In the genomic region with DNA sequence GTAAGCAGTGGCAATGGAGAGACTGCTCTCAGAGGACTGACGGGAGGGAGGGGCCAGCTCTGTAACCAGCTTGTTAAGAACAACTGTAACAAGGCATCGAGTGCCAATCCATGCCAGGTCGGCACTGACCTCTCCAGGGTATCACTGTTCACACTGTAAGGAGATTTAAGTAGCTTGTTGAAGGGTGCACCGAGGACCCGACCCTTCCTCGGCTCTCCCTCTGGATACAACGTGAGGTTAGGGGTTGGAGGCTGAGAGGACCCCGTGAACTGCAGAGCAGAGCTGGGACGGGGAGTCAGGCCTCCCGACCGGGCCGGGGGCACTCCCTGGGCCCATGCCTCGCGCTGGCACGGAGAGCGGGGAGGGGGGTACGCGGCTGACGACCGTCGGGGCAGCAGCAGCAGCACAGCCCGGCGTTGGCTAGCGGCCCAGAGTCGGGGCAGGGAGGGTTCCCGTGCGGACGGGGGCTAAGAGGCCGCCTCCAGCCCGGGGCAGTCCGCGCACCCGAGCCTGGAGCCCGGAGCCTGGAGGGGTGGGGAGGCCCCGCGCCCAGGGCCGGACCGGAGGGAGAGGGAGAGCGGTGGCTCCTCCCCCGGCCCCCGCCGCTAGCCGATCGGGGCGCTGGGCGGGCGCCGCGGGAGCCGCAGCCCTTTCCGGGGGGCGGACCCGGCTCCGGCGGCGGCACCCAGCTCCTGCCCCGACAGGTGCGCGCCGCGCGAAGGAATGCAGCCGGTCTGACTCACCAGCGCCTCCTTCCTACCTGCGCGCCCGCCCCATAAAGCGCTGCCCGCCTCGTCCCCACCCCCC, we compare ENCODE assay signal across 8 cellular contexts. TPM values are rescaled to one million over a fixed set of nuclear protein-coding genes. Genes with fewer than 3 reads are reported as not detected.
DNase-seq lines count a peak whose midpoint lies in the region; ATAC-seq and TF ChIP-seq lines count a peak whose summit lies in the region.

A gene (plus strand): TSS at position 804 of the 807 bp plus-strand sequence. CDS start 3,245 bp downstream, outside the sequence.

- TF ChIP-seq EP300 in upper lobe of left lung (IDR thresholded peaks at IDR 0.05): no peak

- peak; percentile 88 for DNase-seq in GM13977 (ENCODE audit: low spot score)
- DNase-seq in activated gamma-delta T cell (lab: John Stamatoyannopoulos, UW): peak; percentile 56
- peak; percentile 6 to 49 for DNase-seq in cardiac muscle cell (ENCODE audit: low read depth in 1 of 2, low spot score in 1 of 2)
- peak; percentile 87 for DNase-seq in prostate gland (ENCODE audit: low spot score)
- peak; percentile 88 to 94 for DNase-seq in upper lobe of left lung
- DNase-seq in NOMO-1 treated with dmso at 0.1 percent for 144 hours (lab: John Stamatoyannopoulos, UW; ENCODE audit: unreplicated experiment): no peak

- 3% methylated on average over 16 of the region's 70 CpGs for WGBS in prostate gland
- WGBS in upper lobe of left lung, 2 donors: 6 to 10% methylated on average over 11 to 29 of the region's 70 CpGs

- no peaks in the 10 kb centered on the region for H3K9me2 ChIP-seq in OCI-LY1 (ENCODE audit: low read depth, low read length)

- H3K27ac ChIP-seq in OCI-LY1 (ENCODE audit: low read depth, low read length, poor library complexity, severe bottlenecking) (no peak within 1 kb of the TSS), cardiac muscle cell (no peak within 1 kb of the TSS), prostate gland (peak within 1 kb of the TSS; percentile 73 to 82), upper lobe of left lung (peak within 1 kb of the TSS; percentile 69 to 85 (median 76))

- H3K27me3 ChIP-seq in OCI-LY1 (ENCODE audit: insufficient read depth, low read length) (peaks cover 9% of the 10 kb centered on the region; the same call in 1 of the 2 replicates), cardiac muscle cell (peaks cover 66% of the 10 kb centered on the region), prostate gland (replicated peaks; ENCODE audit: insufficient read depth) (no peaks in the 10 kb centered on the region), upper lobe of left lung (peaks cover 0 to 12% (median 5%) of the 10 kb centered on the region in 4 donors)

- TF ChIP-seq CTCF in GM13977 (IDR thresholded peaks at IDR 0.05; ENCODE audit: extremely low read depth, insufficient read depth, missing control alignments) (no peak), OCI-LY1 (IDR thresholded peaks at IDR 0.05; ENCODE audit: low read length) (no peak), cardiac muscle cell (IDR thresholded peaks at IDR 0.05; ENCODE audit: low read depth, low read length) (no peak), prostate gland (IDR thresholded peaks at IDR 0.05) (peak in 1 of 4 experiments; percentile 42), upper lobe of left lung (IDR thresholded peaks at IDR 0.05) (peak in 1 of 6 experiments; percentile 25)

- in situ Hi-C loops in GM13977 (cut with MboI; ENCODE audit: low pct_unique_long_range_greater_than_20kb, low sequenced_read_pairs, unreplicated experiment): no loop called here

- H3K9ac ChIP-seq in OCI-LY1 (ENCODE audit: low read length): peak within 1 kb of the TSS; percentile 54

- H3K4me1 ChIP-seq in OCI-LY1 (ENCODE audit: insufficient read depth, low read length, severe bottlenecking) (peaks cover 5% of the 10 kb centered on the region), cardiac muscle cell (ENCODE audit: low read depth) (no peaks in the 10 kb centered on the region), prostate gland (replicated peaks) (peaks cover 2% of the 10 kb centered on the region), upper lobe of left lung (peaks cover 20 to 44% (median 26%) of the 10 kb centered on the region in 4 donors)

- H3K4me3 ChIP-seq in OCI-LY1 (ENCODE audit: low read depth, low read length, poor library complexity, severe bottlenecking): peak within 1 kb of the TSS; percentile 62
- peak within 1 kb of the TSS; percentile 23 for H3K4me3 ChIP-seq in cardiac muscle cell
- H3K4me3 ChIP-seq in prostate gland: peak within 1 kb of the TSS; percentile 34 to 53
- peak within 1 kb of the TSS; percentile 6 to 58 (median 52) for H3K4me3 ChIP-seq in upper lobe of left lung

- no peaks in the 10 kb centered on the region for H3K79me2 ChIP-seq in OCI-LY1 (ENCODE audit: insufficient read depth, low read length)

- no peaks in the 10 kb centered on the region for H4K20me1 ChIP-seq in OCI-LY1 (ENCODE audit: insufficient read depth, low read length)

- intact Hi-C loops in prostate gland (cut with DNase I): no loop called here

- TF ChIP-seq POLR2A in prostate gland (IDR thresholded peaks at IDR 0.05) (peak; percentile 41), upper lobe of left lung (IDR thresholded peaks at IDR 0.05) (peak in 3 of 4 donors; percentile 37 to 49 (median 39))

- ATAC-seq in upper lobe of left lung (ENCODE audit: low FRiP score in 2 of 2): peak; percentile 73 to 74
- ATAC-seq in HG02981 (IDR thresholded peaks at IDR 0.05; ENCODE audit: unreplicated experiment): no peak

- no peaks in the 10 kb centered on the region for H3K9me3 ChIP-seq in OCI-LY1 (ENCODE audit: low read length)
- no peaks in the 10 kb centered on the region for H3K9me3 ChIP-seq in cardiac muscle cell (ENCODE audit: low read depth)
- H3K9me3 ChIP-seq in prostate gland: no peaks in the 10 kb centered on the region
- H3K9me3 ChIP-seq in upper lobe of left lung: no peaks in the 10 kb centered on the region

- H3K36me3 ChIP-seq in OCI-LY1 (ENCODE audit: insufficient read depth, low read length) (no peaks in the 10 kb centered on the region), cardiac muscle cell (no peaks in the 10 kb centered on the region), prostate gland (no peaks in the 10 kb centered on the region), upper lobe of left lung (peaks cover 0 to 6% (median 0%) of the 10 kb centered on the region in 4 donors)

- H2AFZ ChIP-seq in OCI-LY1 (ENCODE audit: low read length): no peak within 1 kb of the TSS

- H3K4me2 ChIP-seq in OCI-LY1 (ENCODE audit: low read length): peak within 1 kb of the TSS; percentile 80

- H3F3A ChIP-seq in OCI-LY1 (ENCODE audit: insufficient read depth, low read length): no peaks in the 10 kb centered on the region

RNA-seq across cellular contexts. Expression of the gene that starts here (rescaled TPM):
- 0.09 and 0.21 TPM in 2 replicates for total RNA-seq in cardiac muscle cell
- 0.40 and 1.6 TPM in 2 replicates for polyA plus RNA-seq in cardiac muscle cell
- 100 to 1,000 TPM in 1 of 2 donors, 10 to 100 TPM in 1; 81.0 to 105 TPM for total RNA-seq in prostate gland
- 10 to 100 TPM; 16.8 to 75.2 (median 41.2) TPM for total RNA-seq in upper lobe of left lung

Comparison
In these comparisons a context has a peak if more than half of its experiments do, and no peak if none do; other contexts are left out.
1. RNA of the gene that starts here (total RNA-seq): 81.0 to 105 TPM in prostate gland and 16.8 to 75.2 TPM in upper lobe of left lung; 0.09 to 0.21 TPM in cardiac muscle cell; every median in the first group is over 10 times any median in the second.
2. H3K27ac ChIP-seq: peak in prostate gland (2 of 2) and upper lobe of left lung (4 of 4); none in OCI-LY1 (single experiment) and cardiac muscle cell (single experiment).
3. Peak in every context shown above with its lines, with median percentiles within 50 percentile points of each other: H3K4me3 ChIP-seq.